In genomic region chr2:62293490-62294212, GRCh38 we compare ENCODE assay signal across 8 cellular contexts.
DNase-seq lines count a peak whose midpoint lies in the region; ATAC-seq and TF ChIP-seq lines count a peak whose summit lies in the region.

No MANE protein-coding gene starts in this region.

- CTCF ChIA-PET in HEK293T (lab: Yijun Ruan, JAX), result no interaction called here

- TF ChIP-seq CTCF in VCaP (conservative IDR thresholded peaks at IDR 0.05) (no peak), GM13976 (IDR thresholded peaks at IDR 0.05; ENCODE audit: borderline replicate concordance, control extremely low read depth, extremely low read depth, insufficient read depth, missing control alignments) (no peak), GM10266 (IDR thresholded peaks at IDR 0.05; ENCODE audit: control insufficient read depth, insufficient read depth, low read depth, missing control alignments) (no peak)

- DNase-seq in iPS-NIHi11 (ENCODE audit: low spot score) (peak; percentile 87), HEK293T (ENCODE audit: extremely low spot score) (no peak), GM13976 (ENCODE audit: low spot score) (no peak), GM10266 (ENCODE audit: extremely low spot score) (no peak)
- DNase-seq in stimulated activated naive CD8-positive, alpha-beta T cell treated with anti-CD3 and anti-CD28 coated beads, Interleukin-15, Interleukin-2, amounts not matched to agents 100 U/mL and 50 U/mL, for 24 hours, result no peak

- in situ Hi-C loops in GM13976 (cut with MboI; ENCODE audit: low sequenced_read_pairs, unreplicated experiment), result no loop called here

- H3K27ac ChIP-seq in VCaP, result peak overlapping the region; percentile 79

- POLR2A ChIA-PET in HEK293T (lab: Yijun Ruan, JAX), result no interaction called here

- ATAC-seq in GM18861 (IDR thresholded peaks at IDR 0.05; ENCODE audit: unreplicated experiment), result peak; percentile 70
- peak; percentile 54 for ATAC-seq in HG03521 (IDR thresholded peaks at IDR 0.05; ENCODE audit: unreplicated experiment)
- peak; percentile 43 for ATAC-seq in stimulated activated naive CD8-positive, alpha-beta T cell treated with anti-CD3 and anti-CD28 coated beads, Interleukin-15, Interleukin-2, amounts not matched to agents 100 U/mL and 50 U/mL, for 24 hours

TF ChIP-seq in HEK293T, 16 proteins besides CTCF, POLR2A, EP300 and RAD21:
- TF ChIP-seq SP1 (IDR thresholded peaks at IDR 0.05), result no peak
- no peak for TF ChIP-seq ELF4 (IDR thresholded peaks at IDR 0.05)
- no peak for TF ChIP-seq PKNOX1 (IDR thresholded peaks at IDR 0.05)
- TF ChIP-seq LEF1 (IDR thresholded peaks at IDR 0.05; ENCODE audit: borderline replicate concordance), result no peak
- TF ChIP-seq NFRKB (IDR thresholded peaks at IDR 0.05), result no peak
- TF ChIP-seq HDGF (IDR thresholded peaks at IDR 0.05; ENCODE audit: borderline replicate concordance), result no peak
- TF ChIP-seq TARDBP (IDR thresholded peaks at IDR 0.05), result no peak
- TF ChIP-seq CTBP1 (IDR thresholded peaks at IDR 0.05; ENCODE audit: borderline replicate concordance), result no peak
- no peak for TF ChIP-seq FOXA1 (IDR thresholded peaks at IDR 0.05)
- TF ChIP-seq FOXK2 (IDR thresholded peaks at IDR 0.05), result no peak
TF ChIP-seq in HEK293T: peak in this region for 0.
